ENCODE assay signal across 1 cellular context in genomic region chrX:2875798-2876399, GRCh38.
TF ChIP-seq lines count a peak whose summit lies in the region.

No MANE protein-coding gene starts in this region.

TF ChIP-seq in SK-N-SH, 30 proteins besides CTCF, POLR2A, EP300 and RAD21:
- no peak for TF ChIP-seq SMC3 (IDR thresholded peaks at IDR 0.05; ENCODE audit: low read depth, low read length)
- TF ChIP-seq MXI1 (IDR thresholded peaks at IDR 0.05; ENCODE audit: low read depth, low read length): no peak
- no peak for TF ChIP-seq RCOR1 (IDR thresholded peaks at IDR 0.05; ENCODE audit: low read length)
- TF ChIP-seq JUND (IDR thresholded peaks at IDR 0.05): no peak
- no peak for TF ChIP-seq GATA2 (CRISPR knock-in tag; IDR thresholded peaks at IDR 0.05)
- no peak for TF ChIP-seq POLR2AphosphoS5 (IDR thresholded peaks at IDR 0.05; ENCODE audit: low read depth, low read length)
- TF ChIP-seq USF1 (IDR thresholded peaks at IDR 0.05; ENCODE audit: borderline replicate concordance, low read depth): no peak
- TF ChIP-seq NFIC (IDR thresholded peaks at IDR 0.05; ENCODE audit: borderline replicate concordance): no peak
- no peak for TF ChIP-seq FOXJ3 (CRISPR knock-in tag; IDR thresholded peaks at IDR 0.05)
- TF ChIP-seq IRF3 (IDR thresholded peaks at IDR 0.05; ENCODE audit: low read depth, low read length): no peak
- no peak for TF ChIP-seq MAX (IDR thresholded peaks at IDR 0.05; ENCODE audit: low read depth)
